8 cellular contexts compared by ENCODE assay signal in the genomic region with DNA sequence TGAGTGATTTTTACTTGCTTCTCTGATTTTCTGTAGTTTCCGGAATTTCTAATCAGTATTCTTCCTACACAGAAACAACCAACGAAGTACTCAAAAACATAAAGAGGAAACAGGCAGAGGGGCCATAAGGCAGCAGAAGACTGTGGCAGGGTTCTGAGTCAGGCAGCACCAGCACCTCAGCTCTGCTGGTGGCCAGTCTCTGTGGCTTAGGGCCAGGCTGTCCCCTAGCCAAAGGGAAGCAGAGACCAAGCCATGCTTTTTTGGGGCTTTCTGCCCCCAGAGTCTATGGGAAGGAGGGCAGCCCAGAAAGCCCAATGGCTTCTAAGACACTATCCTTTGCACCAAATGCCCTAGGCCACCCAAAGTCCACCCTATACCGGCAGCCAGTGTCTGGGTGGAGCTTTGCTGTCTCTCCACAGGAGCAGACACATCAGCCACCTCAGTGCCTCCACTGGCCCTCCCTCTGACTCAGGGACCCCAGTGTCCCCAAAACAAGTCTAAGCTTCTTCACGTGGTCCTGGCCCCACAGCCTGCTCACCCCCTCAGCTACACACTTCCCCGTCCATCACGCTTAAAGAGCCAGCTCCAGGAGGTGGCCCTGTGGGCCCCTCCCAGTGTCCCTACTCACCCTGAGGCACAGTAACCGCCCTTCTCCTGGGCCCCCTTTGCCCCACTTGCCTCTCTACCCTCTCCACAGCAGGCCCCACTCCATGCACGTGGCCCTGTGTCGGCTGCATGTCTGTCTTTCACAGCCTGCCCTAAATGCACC. TPM values are rescaled to one million over a fixed set of nuclear protein-coding genes. Genes with fewer than 3 reads are reported as not detected.
A peak's percentile ranks its signal among the peaks of the same experiment; 100 is the strongest.
DNase-seq lines count a peak whose midpoint lies in the region; ATAC-seq and TF ChIP-seq lines count a peak whose summit lies in the region.

No MANE protein-coding gene starts in this region.

- intact Hi-C loops in Right ventricle myocardium superior (cut with DNase I) (loop anchor here (5.0 kb wide), 1 partner anchor 47 kb away; a partner anchor contains a TSS), Right ventricle myocardium inferior (cut with DNase I) (no loop called here), breast epithelium (cut with DNase I; ENCODE audit: low total_unique reads) (no loop called here), vagina (cut with DNase I) (no loop called here)

- H3K4me3 ChIP-seq in breast epithelium (peak overlapping the region in 1 of 3 donors; percentile 13), muscle layer of duodenum (ENCODE audit: low read depth in 1 of 2, low read length in 2 of 2) (peak overlapping the region in 1 of 2 donors; percentile 22), vagina (no peak overlapping the region)

- H3K27me3 ChIP-seq in breast epithelium = no peaks in the 10 kb centered on the region
- no peaks in the 10 kb centered on the region for H3K27me3 ChIP-seq in muscle layer of duodenum (ENCODE audit: low read depth, low read length)
- no peaks in the 10 kb centered on the region for H3K27me3 ChIP-seq in vagina

- H3K36me3 ChIP-seq in breast epithelium = no peaks in the 10 kb centered on the region
- H3K36me3 ChIP-seq in muscle layer of duodenum (ENCODE audit: control insufficient read depth in 1 of 2, insufficient read depth in 2 of 2, low read length in 2 of 2) = peaks cover 2 to 15% of the 10 kb centered on the region in 2 donors
- peaks cover 0 to 4% of the 10 kb centered on the region in 2 donors for H3K36me3 ChIP-seq in vagina

- ATAC-seq in Right ventricle myocardium superior (ENCODE audit: poor library complexity) (no peak), Right ventricle myocardium inferior (no peak)

- peak; percentile 42 for DNase-seq in Right ventricle myocardium superior
- no peak for DNase-seq in Right ventricle myocardium inferior (ENCODE audit: missing footprints)
- peak in 1 of 2 donors; percentile 12 for DNase-seq in breast epithelium (ENCODE audit: low spot score in 2 of 2)
- DNase-seq in vagina (ENCODE audit: extremely low spot score in 2 of 2) = no peak
- DNase-seq in amniotic stem cell (lab: John Stamatoyannopoulos, UW) = no peak
- DNase-seq in NK-92 treated with Interleukin-12 subunit alpha and Interleukin-12 subunit beta, amount 100 ng/mL, for 24 hours (lab: John Stamatoyannopoulos, UW) = no peak
- no peak for DNase-seq in NCI-H187 treated with DMSO at 0.1 percent for 48 hours (lab: John Stamatoyannopoulos, UW)

- TF ChIP-seq POLR2A in breast epithelium (IDR thresholded peaks at IDR 0.05) (no peak), vagina (IDR thresholded peaks at IDR 0.05) (no peak)

- H3K9me3 ChIP-seq in breast epithelium (no peaks in the 10 kb centered on the region), muscle layer of duodenum (ENCODE audit: control insufficient read depth in 1 of 2, low read length in 2 of 2) (no peaks in the 10 kb centered on the region), vagina (no peaks in the 10 kb centered on the region)

- peak overlapping the region; percentile 85 to 89 for H3K27ac ChIP-seq in breast epithelium
- peak overlapping the region; percentile 68 for H3K27ac ChIP-seq in muscle layer of duodenum (ENCODE audit: low read length)
- peak overlapping the region; percentile 77 for H3K27ac ChIP-seq in vagina

- TF ChIP-seq CTCF in breast epithelium (IDR thresholded peaks at IDR 0.05) = no peak
- no peak for TF ChIP-seq CTCF in vagina (IDR thresholded peaks at IDR 0.05)

- peaks cover 12 to 75% of the 10 kb centered on the region in 2 donors for H3K4me1 ChIP-seq in breast epithelium
- peaks cover 62 to 78% of the 10 kb centered on the region in 2 donors for H3K4me1 ChIP-seq in muscle layer of duodenum (ENCODE audit: control insufficient read depth in 1 of 2, insufficient read depth in 2 of 2, low read length in 2 of 2)
- peaks cover 99% of the 10 kb centered on the region for H3K4me1 ChIP-seq in vagina

RNA-seq across cellular contexts. Expression of a gene that starts 46.2 kb away (rescaled TPM):
- total RNA-seq in Right ventricle myocardium superior (29.2 TPM), Right ventricle myocardium inferior (26.3 TPM), breast epithelium (10 to 100 TPM; 27.0 to 50.2 (median 43.9) TPM), vagina (55.5 TPM)

RNA-seq across cellular contexts. Expression of a gene that starts 49.1 kb away (rescaled TPM):
- total RNA-seq in Right ventricle myocardium superior = 11.7 TPM
- total RNA-seq in Right ventricle myocardium inferior = 14.5 TPM
- total RNA-seq in breast epithelium = 10 to 100 TPM; 16.8 to 58.3 (median 54.4) TPM
- 227 TPM for total RNA-seq in vagina

RNA-seq across cellular contexts. Expression of a gene that starts 52.8 kb away (rescaled TPM):
- total RNA-seq in Right ventricle myocardium superior = 11.8 TPM
- total RNA-seq in Right ventricle myocardium inferior = 12.7 TPM
- 10 to 100 TPM in 2 of 3 donors, 1 to 10 TPM in 1; 4.7 to 38.2 (median 13.4) TPM for total RNA-seq in breast epithelium
- 13.0 TPM for total RNA-seq in vagina
